ENCODE assay signal across 17 cellular contexts in the genomic region with DNA sequence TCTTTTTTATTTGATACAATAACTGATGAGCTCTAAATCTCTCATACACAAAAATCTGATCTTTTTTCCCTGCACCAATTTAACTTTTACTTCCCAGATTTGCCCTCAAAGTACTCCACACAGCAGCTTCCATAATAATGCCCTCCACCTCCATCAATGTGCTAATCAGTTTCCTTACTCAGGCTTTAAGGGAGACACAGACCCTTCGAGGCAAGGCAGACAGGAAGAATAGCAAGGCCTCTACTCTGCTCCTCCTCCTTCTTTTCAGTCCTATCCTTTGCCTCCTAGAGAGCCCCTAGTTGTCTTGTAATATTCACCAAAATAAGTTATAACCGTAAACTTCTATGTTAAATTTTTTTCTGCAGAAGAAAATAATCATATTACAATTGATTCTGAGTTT.
A peak's percentile ranks its signal among the peaks of the same experiment; 100 is the strongest.
DNase-seq lines count a peak whose midpoint lies in the region; TF ChIP-seq lines count a peak whose summit lies in the region.
"Had no signal": no experiment of that assay in that cellular context is flagged by ENCODE, and none has a peak within 500 bp of the region (broad histone marks: within the 10 kb centered on the region; RNA-seq: fewer than 3 reads in every experiment).

No MANE protein-coding gene starts in this region.

- H4K8ac ChIP-seq in mesendoderm (ENCODE audit: low read depth, low read length) = no peak overlapping the region

- TF ChIP-seq CTCF in suprapubic skin (IDR thresholded peaks at IDR 0.05) = no peak

- H2AK5ac ChIP-seq in mesendoderm (ENCODE audit: low read length) = no peak overlapping the region

- no peak for TF ChIP-seq POLR2A in suprapubic skin (IDR thresholded peaks at IDR 0.05)

- H3K4me2 ChIP-seq in mesendoderm (ENCODE audit: low read length) = no peak overlapping the region
- H3K4me2 ChIP-seq: BLaER1 treated with 17β-estradiol and CSF1 and Interleukin-3, amounts not matched to agents 10 nM and 100 nM had no signal

- H3K56ac ChIP-seq in mesendoderm (ENCODE audit: low read length) = no peak overlapping the region

- TF ChIP-seq EP300 in suprapubic skin (IDR thresholded peaks at IDR 0.05) = no peak

- no peak overlapping the region for H4K5ac ChIP-seq in mesendoderm (ENCODE audit: low read length)

- H3K79me2 ChIP-seq in mesendoderm (ENCODE audit: control insufficient read depth, insufficient read depth, low read length) = no peaks in the 10 kb centered on the region

- DNase-seq in H7 (peak; percentile 16), NT2/D1 (ENCODE audit: low read depth, low spot score) (peak; percentile 2), iPS DF 4.7 (ENCODE audit: extremely low read depth, low spot score) (peak; percentile 22), mesendoderm (peak; percentile 18), NCI-H187 (lab: John Stamatoyannopoulos, UW) (no peak), NCI-H774 (lab: John Stamatoyannopoulos, UW) (no peak), suprapubic skin (ENCODE audit: low spot score in 2 of 2) (no peak)
- DNase-seq: Calu3; CD8-positive, alpha-beta T cell; DMS 273 treated with DMSO at 0.1 percent for 48 hours; DMS53; DND-41; EL; GOT3 had no signal

- no peak overlapping the region for H3K18ac ChIP-seq in mesendoderm (ENCODE audit: low read length)

- no peak overlapping the region for H3K4ac ChIP-seq in mesendoderm (ENCODE audit: low read depth, low read length)

- no peak overlapping the region for H3K4me3 ChIP-seq in H7 (ENCODE audit: insufficient read depth, low read depth, low read length)
- no peak overlapping the region for H3K4me3 ChIP-seq in NT2/D1 (ENCODE audit: insufficient read length, low read depth)
- no peak overlapping the region for H3K4me3 ChIP-seq in mesendoderm (ENCODE audit: low read length)
- H3K4me3 ChIP-seq in suprapubic skin = no peak overlapping the region
- H3K4me3 ChIP-seq: BLaER1 treated with 17β-estradiol and CSF1 and Interleukin-3, amounts not matched to agents 10 nM and 100 nM; GM12878; HAP-1 had no signal

- H3K4me1 ChIP-seq in NT2/D1 (ENCODE audit: insufficient read depth, insufficient read length) = no peaks in the 10 kb centered on the region
- H3K4me1 ChIP-seq in mesendoderm (ENCODE audit: control insufficient read depth, low read depth, low read length) = no peaks in the 10 kb centered on the region
- H3K4me1 ChIP-seq in suprapubic skin = no peaks in the 10 kb centered on the region
- H3K4me1 ChIP-seq: BLaER1 treated with 17β-estradiol and CSF1 and Interleukin-3, amounts not matched to agents 10 nM and 100 nM; HAP-1 had no signal

- H3K27ac ChIP-seq in mesendoderm (ENCODE audit: low read depth, low read length) = no peak overlapping the region
- no peak overlapping the region for H3K27ac ChIP-seq in suprapubic skin
- H3K27ac ChIP-seq: BLaER1 treated with 17β-estradiol and CSF1 and Interleukin-3, amounts not matched to agents 10 nM and 100 nM had no signal

- no peak overlapping the region for H2BK15ac ChIP-seq in mesendoderm (replicated peaks; ENCODE audit: low read depth)

- no peaks in the 10 kb centered on the region for H3K9me3 ChIP-seq in NT2/D1 (ENCODE audit: insufficient read depth, low read length)
- H3K9me3 ChIP-seq in suprapubic skin = no peaks in the 10 kb centered on the region
- H3K9me3 ChIP-seq: BLaER1 treated with 17β-estradiol and CSF1 and Interleukin-3, amounts not matched to agents 10 nM and 100 nM; HAP-1 had no signal

- no peak overlapping the region for H3K9ac ChIP-seq in NT2/D1 (ENCODE audit: insufficient read length, low read depth)
- H3K9ac ChIP-seq in mesendoderm (ENCODE audit: low read length) = no peak overlapping the region
- H3K9ac ChIP-seq: BLaER1 treated with 17β-estradiol and CSF1 and Interleukin-3, amounts not matched to agents 10 nM and 100 nM had no signal

- no peaks in the 10 kb centered on the region for H3K79me1 ChIP-seq in mesendoderm (ENCODE audit: low read length)

- no peaks in the 10 kb centered on the region for H3K36me3 ChIP-seq in H7 (replicated peaks; ENCODE audit: control insufficient read depth, insufficient read depth, low read length)
- no peaks in the 10 kb centered on the region for H3K36me3 ChIP-seq in NT2/D1 (ENCODE audit: insufficient read depth, insufficient read length, low read length)
- no peaks in the 10 kb centered on the region for H3K36me3 ChIP-seq in mesendoderm (ENCODE audit: control insufficient read depth, insufficient read depth, low read length)
- H3K36me3 ChIP-seq in suprapubic skin = no peaks in the 10 kb centered on the region
- H3K36me3 ChIP-seq: BLaER1 treated with 17β-estradiol and CSF1 and Interleukin-3, amounts not matched to agents 10 nM and 100 nM; HAP-1 had no signal

- no peak overlapping the region for H3K23ac ChIP-seq in mesendoderm (ENCODE audit: low read length)

- no peaks in the 10 kb centered on the region for H3K27me3 ChIP-seq in H7 (ENCODE audit: control insufficient read depth, insufficient read depth, low read length)
- no peaks in the 10 kb centered on the region for H3K27me3 ChIP-seq in NT2/D1 (ENCODE audit: insufficient read depth, insufficient read length)
- H3K27me3 ChIP-seq in mesendoderm (ENCODE audit: insufficient read depth, low read length, poor library complexity) = no peaks in the 10 kb centered on the region
- no peaks in the 10 kb centered on the region for H3K27me3 ChIP-seq in suprapubic skin
- H3K27me3 ChIP-seq: BLaER1 treated with 17β-estradiol and CSF1 and Interleukin-3, amounts not matched to agents 10 nM and 100 nM had no signal

- no peak overlapping the region for H2BK120ac ChIP-seq in mesendoderm (ENCODE audit: low read depth, low read length)

- no peak overlapping the region for H2BK5ac ChIP-seq in mesendoderm (ENCODE audit: low read length)

- WGBS in mesendoderm (ENCODE audit: extremely low coverage, insufficient coverage, low lambda C conversion rate) = no CpG with 5 or more reads among the region's 2 CpGs
- WGBS in suprapubic skin = 55% methylated on average over 2 of the region's 2 CpGs

Comparison
In these comparisons a context has a peak if more than half of its experiments do, and no peak if none do; other contexts are left out.
1. DNase-seq: peak in H7 (single experiment), NT2/D1 (single experiment), iPS DF 4.7 (single experiment) and mesendoderm (single experiment); none in NCI-H187 (0 of 2), NCI-H774 (single experiment) and suprapubic skin (0 of 2).